10 cellular contexts compared by ENCODE assay signal in the genomic region with DNA sequence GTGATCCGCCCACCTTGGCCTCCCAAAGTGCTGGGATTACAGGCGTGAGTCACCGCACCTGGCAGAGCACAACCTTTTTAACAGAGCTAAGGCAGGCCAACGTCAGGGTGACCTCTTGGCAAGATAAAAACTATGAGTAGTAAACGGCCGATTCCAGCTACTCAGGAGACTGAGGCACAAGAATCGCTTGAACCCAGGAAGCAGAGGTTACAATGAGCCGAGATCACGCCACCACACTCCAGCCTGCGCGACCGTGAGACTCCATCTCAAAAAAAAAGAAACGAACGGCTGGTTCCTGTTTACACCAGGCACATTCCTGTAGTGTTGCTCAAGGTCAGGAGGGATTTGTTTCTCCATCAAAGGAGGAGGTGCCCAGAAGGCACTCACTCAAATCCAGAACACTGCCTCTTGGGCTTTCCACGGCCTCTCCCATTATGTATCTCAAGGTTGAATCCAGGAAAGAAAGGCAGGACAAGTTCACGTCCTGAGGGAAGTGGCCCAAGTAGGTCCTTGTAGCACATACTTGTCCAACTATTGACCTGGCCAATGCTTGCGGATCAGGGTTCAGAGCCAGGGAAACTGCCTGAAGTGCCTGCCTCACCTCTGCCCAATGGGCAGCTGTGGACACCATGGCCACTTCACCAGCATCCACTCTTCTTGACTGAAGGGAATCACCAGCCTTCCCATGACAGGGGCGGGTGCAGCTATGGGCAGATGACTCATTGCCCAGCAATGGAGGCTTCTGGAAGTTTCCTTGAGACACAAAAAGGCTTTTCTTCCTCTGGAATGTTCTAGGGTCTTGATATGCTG. TPM values are rescaled to one million over a fixed set of nuclear protein-coding genes. Genes with fewer than 3 reads are reported as not detected.
A peak's percentile ranks its signal among the peaks of the same experiment; 100 is the strongest.
DNase-seq lines count a peak whose midpoint lies in the region; ATAC-seq and TF ChIP-seq lines count a peak whose summit lies in the region.
"Had no signal": no experiment of that assay in that cellular context is flagged by ENCODE, and none has a peak within 500 bp of the region (broad histone marks: within the 10 kb centered on the region; RNA-seq: fewer than 3 reads in every experiment).

No MANE protein-coding gene starts in this region.

- H3K4me3 Mint-ChIP-seq in CD8-positive, alpha-beta T cell: no peak overlapping the region

- no peak for DNase-seq in CD8-positive, alpha-beta T cell
- peak; percentile 97 for DNase-seq in amniotic epithelial cell (ENCODE audit: low read depth)
- DNase-seq in sciatic nerve (ENCODE audit: low spot score): peak; percentile 53
- DNase-seq in NK-92 (lab: John Stamatoyannopoulos, UW; ENCODE audit: unreplicated experiment): no peak
- no peak for DNase-seq in SJCRH30
- DNase-seq: effector memory CD4-positive, alpha-beta T cell had no signal

- ATAC-seq in CD8-positive, alpha-beta T cell: no peak
- ATAC-seq in gastroesophageal sphincter: peak; percentile 87
- ATAC-seq in sciatic nerve: peak; percentile 80
- no peak for ATAC-seq in HG03571 (IDR thresholded peaks at IDR 0.05; ENCODE audit: unreplicated experiment)
- ATAC-seq in GM21737 (IDR thresholded peaks at IDR 0.05; ENCODE audit: unreplicated experiment): no peak
- ATAC-seq: Panc1 had no signal

- CTCF ChIA-PET in CD8-positive, alpha-beta T cell (lab: Charles Lee): no interaction called here

- H3K9me3 ChIP-seq in CD8-positive, alpha-beta T cell (ENCODE audit: low read length): no peaks in the 10 kb centered on the region
- H3K9me3 ChIP-seq in gastroesophageal sphincter (no peaks in the 10 kb centered on the region), SJCRH30 (replicated peaks) (no peaks in the 10 kb centered on the region)

- peaks cover 5% of the 10 kb centered on the region for H3K4me1 Mint-ChIP-seq in CD8-positive, alpha-beta T cell (ENCODE audit: low read depth)

- intact Hi-C loops in CD8-positive, alpha-beta T cell (cut with DNase I, micrococcal nuclease): no loop called here
- intact Hi-C loops in sciatic nerve (cut with DNase I): no loop called here

- H3K4me1 ChIP-seq in CD8-positive, alpha-beta T cell (ENCODE audit: insufficient read depth, low read length): no peaks in the 10 kb centered on the region
- H3K4me1 ChIP-seq in gastroesophageal sphincter: peaks cover 0 to 18% (median 15%) of the 10 kb centered on the region in 3 donors
- H3K4me1 ChIP-seq in SJCRH30: no peaks in the 10 kb centered on the region

- H3K27me3 ChIP-seq in CD8-positive, alpha-beta T cell (ENCODE audit: insufficient read depth, low read length): no peaks in the 10 kb centered on the region
- H3K27me3 ChIP-seq in gastroesophageal sphincter: no peaks in the 10 kb centered on the region
- H3K27me3 ChIP-seq in SJCRH30: no peaks in the 10 kb centered on the region

- H3K27ac Mint-ChIP-seq in CD8-positive, alpha-beta T cell: peak overlapping the region; percentile 41

- no peaks in the 10 kb centered on the region for H3K9me3 Mint-ChIP-seq in CD8-positive, alpha-beta T cell

- TF ChIP-seq EP300 in gastroesophageal sphincter (IDR thresholded peaks at IDR 0.05): no peak

- POLR2A ChIA-PET in CD8-positive, alpha-beta T cell (lab: Charles Lee): interaction anchor here (0.7 kb wide), 1 partner anchor 10 kb away, joined by 3 read pairs; no protein-coding TSS in a partner anchor

- TF ChIP-seq POLR2A in gastroesophageal sphincter (IDR thresholded peaks at IDR 0.05): no peak

- no peak overlapping the region for H3K4me3 ChIP-seq in CD8-positive, alpha-beta T cell (ENCODE audit: low read depth, low read length)
- H3K4me3 ChIP-seq in gastroesophageal sphincter (no peak overlapping the region), SJCRH30 (no peak overlapping the region)

- H3K36me3 ChIP-seq in CD8-positive, alpha-beta T cell (ENCODE audit: insufficient read depth, low read length): peaks cover 16% of the 10 kb centered on the region
- peaks cover 0 to 94% of the 10 kb centered on the region in 2 donors for H3K36me3 ChIP-seq in gastroesophageal sphincter
- H3K36me3 ChIP-seq in SJCRH30: peaks cover 46% of the 10 kb centered on the region

- no peak for TF ChIP-seq CTCF in CD8-positive, alpha-beta T cell (IDR thresholded peaks at IDR 0.05)
- TF ChIP-seq CTCF in gastroesophageal sphincter (IDR thresholded peaks at IDR 0.05): no peak

- no peak overlapping the region for H3K27ac ChIP-seq in CD8-positive, alpha-beta T cell (ENCODE audit: low read depth, low read length)
- H3K27ac ChIP-seq in gastroesophageal sphincter (peak overlapping the region in 3 of 4 donors; percentile 53 to 81 (median 70)), SJCRH30 (no peak overlapping the region)

- no peaks in the 10 kb centered on the region for H3K27me3 Mint-ChIP-seq in CD8-positive, alpha-beta T cell (ENCODE audit: low read depth)

- 76 to 90% methylated on average over 2 to 9 of the region's 18 CpGs for WGBS in gastroesophageal sphincter (ENCODE audit: low coverage in 1 of 2), 2 donors

- peaks cover 88% of the 10 kb centered on the region for H3K36me3 Mint-ChIP-seq in CD8-positive, alpha-beta T cell

RNA-seq across cellular contexts. Expression of a gene that starts 13.5 kb away (rescaled TPM):
- 1 to 10 TPM; 3.4 to 3.6 TPM for total RNA-seq in CD8-positive, alpha-beta T cell
- total RNA-seq in gastroesophageal sphincter: 10 to 100 TPM in 3 of 4 donors, 1 to 10 TPM in 1; 6.9 to 14.5 (median 11.9) TPM
- total RNA-seq in sciatic nerve: 19.2 TPM
- total RNA-seq in SJCRH30 (2014; rRNA removed; shearing (Covaris generic)): 26.0 and 30.6 TPM in 2 replicates

RNA-seq across cellular contexts. Expression of a gene that starts 13.5 kb away (rescaled TPM):
- 1 to 10 TPM in 1 of 2 experiments, under 1 TPM in 1; 0.72 to 2.1 TPM for total RNA-seq in CD8-positive, alpha-beta T cell
- 10 to 100 TPM in 3 of 4 donors, 1 to 10 TPM in 1; 9.0 to 16.3 (median 14.5) TPM for total RNA-seq in gastroesophageal sphincter
- total RNA-seq in sciatic nerve: 24.5 TPM
- 2.6 and 3.0 TPM in 2 replicates for total RNA-seq in SJCRH30 (2014; rRNA removed; shearing (Covaris generic))

Comparison
In these comparisons a context has a peak if more than half of its experiments do, and no peak if none do; other contexts are left out.
1. ATAC-seq: peak in gastroesophageal sphincter (single experiment) and sciatic nerve (single experiment); none in CD8-positive, alpha-beta T cell (single experiment), HG03571 (single experiment) and GM21737 (single experiment).
2. DNase-seq: peak in amniotic epithelial cell (single experiment) and sciatic nerve (single experiment); none in CD8-positive, alpha-beta T cell (0 of 7), NK-92 (single experiment) and SJCRH30 (0 of 2).
3. H3K27ac ChIP-seq: peak in gastroesophageal sphincter (3 of 4); none in CD8-positive, alpha-beta T cell (single experiment) and SJCRH30 (single experiment).